In the genomic region with DNA sequence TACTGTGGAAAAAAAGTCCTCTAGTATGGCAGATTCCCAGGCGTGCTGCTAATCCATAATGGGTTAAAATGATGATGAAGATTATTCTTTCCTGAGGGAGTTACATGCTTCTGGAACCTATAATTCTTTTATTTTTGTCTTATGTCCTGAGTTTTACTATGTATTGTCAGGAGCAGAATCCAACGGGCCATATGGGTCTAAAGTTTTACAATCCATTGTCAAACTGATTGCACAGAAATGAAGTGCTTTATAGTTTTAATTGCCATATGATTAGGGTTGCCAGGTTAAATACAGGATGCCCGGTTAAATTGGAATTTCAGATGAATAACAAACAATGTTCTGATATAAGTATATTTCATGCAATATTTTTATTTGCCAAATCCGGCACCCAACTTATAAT, we compare ENCODE assay signal across 3 cellular contexts.
"Had no signal": no experiment of that assay in that cellular context is flagged by ENCODE, and none has a peak within 500 bp of the region (broad histone marks: within the 10 kb centered on the region; RNA-seq: fewer than 3 reads in every experiment).

No MANE protein-coding gene starts in this region.

- DNase-seq: GDM1, GF-D8 had no signal

- H3K4me3 ChIP-seq: GM12878 had no signal

- ATAC-seq: GM12878 had no signal
